ENCODE assay signal across 2 cellular contexts in genomic region chr3:188476930-188477329, GRCh38.
TF ChIP-seq lines count a peak whose summit lies in the region.

No MANE protein-coding gene starts in this region.

TF ChIP-seq in SK-N-SH treated with all-trans-retinoic acid at 6 μM for 48 hours, 23 proteins besides CTCF, POLR2A, EP300 and RAD21 (continued from another document):
- TF ChIP-seq BACH2 (CRISPR knock-in tag; IDR thresholded peaks at IDR 0.05; ENCODE audit: borderline replicate concordance) (no peak), OSR1 (CRISPR knock-in tag; IDR thresholded peaks at IDR 0.05) (no peak)
- TF ChIP-seq, protein P1, sequence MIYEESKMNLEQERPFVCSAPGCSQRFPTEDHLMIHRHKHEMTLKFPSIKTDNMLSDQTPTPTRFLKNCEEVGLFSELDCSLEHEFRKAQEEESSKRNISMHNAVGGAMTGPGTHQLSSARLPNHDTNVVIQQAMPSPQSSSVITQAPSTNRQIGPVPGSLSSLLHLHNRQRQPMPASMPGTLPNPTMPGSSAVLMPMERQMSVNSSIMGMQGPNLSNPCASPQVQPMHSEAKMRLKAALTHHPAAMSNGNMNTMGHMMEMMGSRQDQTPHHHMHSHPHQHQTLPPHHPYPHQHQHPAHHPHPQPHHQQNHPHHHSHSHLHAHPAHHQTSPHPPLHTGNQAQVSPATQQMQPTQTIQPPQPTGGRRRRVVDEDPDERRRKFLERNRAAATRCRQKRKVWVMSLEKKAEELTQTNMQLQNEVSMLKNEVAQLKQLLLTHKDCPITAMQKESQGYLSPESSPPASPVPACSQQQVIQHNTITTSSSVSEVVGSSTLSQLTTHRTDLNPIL (CRISPR knock-in tag; IDR thresholded peaks at IDR 0.05; ENCODE audit: low read depth): no peak

TF ChIP-seq in SK-N-SH, 30 proteins besides CTCF, POLR2A, EP300 and RAD21 (continued from another document):
- TF ChIP-seq ZBTB33 (IDR thresholded peaks at IDR 0.05; ENCODE audit: borderline replicate concordance, low read depth) (no peak), SIN3A (IDR thresholded peaks at IDR 0.05; ENCODE audit: borderline replicate concordance, low read depth, low read length) (no peak), ELF1 (IDR thresholded peaks at IDR 0.05) (no peak), FOSL2 (IDR thresholded peaks at IDR 0.05; ENCODE audit: borderline replicate concordance, low read depth) (no peak), TCF12 (IDR thresholded peaks at IDR 0.05) (no peak), SMC3 (IDR thresholded peaks at IDR 0.05; ENCODE audit: low read depth, low read length) (no peak), FOXM1 (IDR thresholded peaks at IDR 0.05; ENCODE audit: low read depth) (no peak), GATA2 (CRISPR knock-in tag; IDR thresholded peaks at IDR 0.05) (no peak), EZH2phosphoT487 (IDR thresholded peaks at IDR 0.05; ENCODE audit: borderline replicate concordance, low read depth) (no peak)
- TF ChIP-seq, protein P2, sequence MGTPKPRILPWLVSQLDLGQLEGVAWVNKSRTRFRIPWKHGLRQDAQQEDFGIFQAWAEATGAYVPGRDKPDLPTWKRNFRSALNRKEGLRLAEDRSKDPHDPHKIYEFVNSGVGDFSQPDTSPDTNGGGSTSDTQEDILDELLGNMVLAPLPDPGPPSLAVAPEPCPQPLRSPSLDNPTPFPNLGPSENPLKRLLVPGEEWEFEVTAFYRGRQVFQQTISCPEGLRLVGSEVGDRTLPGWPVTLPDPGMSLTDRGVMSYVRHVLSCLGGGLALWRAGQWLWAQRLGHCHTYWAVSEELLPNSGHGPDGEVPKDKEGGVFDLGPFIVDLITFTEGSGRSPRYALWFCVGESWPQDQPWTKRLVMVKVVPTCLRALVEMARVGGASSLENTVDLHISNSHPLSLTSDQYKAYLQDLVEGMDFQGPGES (IDR thresholded peaks at IDR 0.05; ENCODE audit: low read depth, low read length): no peak
